ENCODE assay signal across 16 cellular contexts in genomic region chr1:44464361-44464760, GRCh38.
"Had no signal": no experiment of that assay in that cellular context is flagged by ENCODE, and none has a peak within 500 bp of the region (broad histone marks: within the 10 kb centered on the region; RNA-seq: fewer than 3 reads in every experiment).

No MANE protein-coding gene starts in this region.

- H3K4me3 ChIP-seq: left ventricle myocardium inferior, mucosa of descending colon, tibial artery, uterus had no signal

- DNase-seq: activated CD4-positive, CD25-positive, alpha-beta regulatory T cell treated with anti-CD3 and anti-CD28 coated beads, Interleukin-2, amount 50 U/mL, for 72 hours; activated naive CD4-positive, alpha-beta T cell; activated naive CD8-positive, alpha-beta T cell treated with anti-CD3 and anti-CD28 coated beads, Interleukin-2, amount 10 ng/mL, durations not matched to agents 7 days and 5 days; anterior cingulate cortex; dermis blood vessel endothelial cell; hippocampal formation; left ventricle myocardium inferior; mucosa of descending colon; natural killer cell; retina; stimulated activated CD4-positive, alpha-beta T cell treated with anti-CD3 and anti-CD28 coated beads, Interleukin-2, amount 100 ng/mL, for 48 hours; T-helper 9 cell; tibial artery; uterus had no signal

- H3K9me3 ChIP-seq: mucosa of descending colon, neutrophil, uterus had no signal

- H3K36me3 ChIP-seq: left ventricle myocardium inferior, neutrophil, tibial artery, uterus had no signal

- H3K27ac ChIP-seq: left ventricle myocardium inferior, neutrophil, parathyroid adenoma, tibial artery, uterus had no signal

- H3K27me3 ChIP-seq: neutrophil, uterus had no signal

- H3K4me1 ChIP-seq: left ventricle myocardium inferior, parathyroid adenoma, tibial artery, uterus had no signal
